8 cellular contexts compared by ENCODE assay signal in the genomic region with DNA sequence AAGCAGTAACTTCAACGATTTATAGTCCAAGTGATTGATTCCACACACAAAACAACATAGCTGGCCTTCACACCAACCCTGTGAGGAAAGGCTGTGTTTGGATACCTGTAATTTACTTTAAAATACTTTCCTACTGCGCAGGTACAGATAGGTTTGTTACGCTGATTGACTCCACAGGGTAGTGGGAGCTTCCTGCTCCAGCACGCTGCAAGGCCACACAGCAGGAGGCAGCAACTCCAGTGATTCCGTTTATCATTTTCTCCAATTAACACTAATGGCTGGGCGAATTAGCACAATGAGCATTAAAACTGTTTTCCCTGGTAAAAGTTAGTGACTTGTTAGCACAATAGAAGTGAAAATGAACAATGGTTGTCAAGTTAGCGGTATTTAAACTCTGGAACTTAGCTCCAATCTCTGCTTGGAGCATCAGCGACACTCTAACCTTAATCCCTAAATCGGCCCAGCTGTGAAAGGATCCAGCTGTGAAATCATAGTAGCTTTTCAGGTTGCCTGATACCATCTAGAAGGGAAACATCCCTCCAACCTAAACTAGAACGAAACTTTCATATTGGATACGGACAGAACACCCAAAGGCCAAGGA. TPM values are rescaled to one million over a fixed set of nuclear protein-coding genes. Genes with fewer than 3 reads are reported as not detected.
DNase-seq lines count a peak whose midpoint lies in the region; ATAC-seq and TF ChIP-seq lines count a peak whose summit lies in the region.

No MANE protein-coding gene starts in this region.

- H3K4me3 Mint-ChIP-seq in CD4-positive, alpha-beta memory T cell: peak overlapping the region; percentile 87 to 96 (median 92)

- no peak for ATAC-seq in HG03442 (IDR thresholded peaks at IDR 0.05; ENCODE audit: unreplicated experiment)
- no peak for ATAC-seq in HG03520 (IDR thresholded peaks at IDR 0.05; ENCODE audit: unreplicated experiment)

- peaks cover 6% of the 10 kb centered on the region for H3K36me3 ChIP-seq in CD4-positive, alpha-beta memory T cell (ENCODE audit: insufficient read depth, low read length)
- H3K36me3 ChIP-seq in muscle layer of duodenum (ENCODE audit: control insufficient read depth in 1 of 2, insufficient read depth in 2 of 2, low read length in 2 of 2): peaks cover 3 to 9% of the 10 kb centered on the region in 2 donors

- intact Hi-C loops in CD4-positive, alpha-beta memory T cell (cut with micrococcal nuclease): loop anchor here (5.0 to 10.0 kb wide), 6 partner anchors 144 to 1368 kb away; partner anchors contain the start of genes PRPF18 and RPP38

- no peaks in the 10 kb centered on the region for H3K9me3 ChIP-seq in CD4-positive, alpha-beta memory T cell (ENCODE audit: control insufficient read depth in 1 of 2, low read length in 2 of 2)
- no peaks in the 10 kb centered on the region for H3K9me3 ChIP-seq in muscle layer of duodenum (ENCODE audit: control insufficient read depth in 1 of 2, low read length in 2 of 2)

- peaks cover 48% of the 10 kb centered on the region for H3K4me1 ChIP-seq in CD4-positive, alpha-beta memory T cell (ENCODE audit: insufficient read depth, low read length)
- peaks cover 12 to 18% of the 10 kb centered on the region in 2 donors for H3K4me1 ChIP-seq in muscle layer of duodenum (ENCODE audit: control insufficient read depth in 1 of 2, insufficient read depth in 2 of 2, low read length in 2 of 2)

- H3K9me3 Mint-ChIP-seq in CD4-positive, alpha-beta memory T cell: no peaks in the 10 kb centered on the region

- peaks cover 33 to 69% (median 48%) of the 10 kb centered on the region in 4 donors for H3K4me1 Mint-ChIP-seq in CD4-positive, alpha-beta memory T cell

- H3K27ac ChIP-seq in CD4-positive, alpha-beta memory T cell (ENCODE audit: low read depth, low read length): peak overlapping the region; percentile 73
- peak overlapping the region; percentile 82 for H3K27ac ChIP-seq in muscle layer of duodenum (ENCODE audit: low read length)

- no peaks in the 10 kb centered on the region for H3K27me3 Mint-ChIP-seq in CD4-positive, alpha-beta memory T cell

- POLR2A ChIA-PET in CD4-positive, alpha-beta memory T cell (lab: Charles Lee; ENCODE audit: partially characterized antibody): interaction anchor here (0.7 to 2.7 kb wide), 9 partner anchors 9 to 384 kb away, joined by 3 to 17 read pairs (median 4); partner anchors contain the start of genes CDNF, HSPA14, MSANTD7 and RPP38

- peak overlapping the region; percentile 89 to 97 (median 96) for H3K27ac Mint-ChIP-seq in CD4-positive, alpha-beta memory T cell

- peak overlapping the region; percentile 92 to 99 for H3K4me3 ChIP-seq in CD4-positive, alpha-beta memory T cell (ENCODE audit: low read length in 2 of 2)
- H3K4me3 ChIP-seq in LNCaP clone FGC (ENCODE audit: low read depth, low read length) (peak overlapping the region; percentile 73), muscle layer of duodenum (ENCODE audit: low read depth in 1 of 2, low read length in 2 of 2) (peak overlapping the region; percentile 81 to 92)

- no peak for TF ChIP-seq CTCF in LNCaP clone FGC (IDR thresholded peaks at IDR 0.05; ENCODE audit: control insufficient read depth, extremely low read depth, insufficient read depth)

- peaks cover 6 to 21% of the 10 kb centered on the region in 2 donors for H3K36me3 Mint-ChIP-seq in CD4-positive, alpha-beta memory T cell

- no peaks in the 10 kb centered on the region for H3K27me3 ChIP-seq in CD4-positive, alpha-beta memory T cell (ENCODE audit: insufficient read depth, low read length)
- H3K27me3 ChIP-seq in muscle layer of duodenum (ENCODE audit: low read depth, low read length): no peaks in the 10 kb centered on the region

- CTCF ChIA-PET in CD4-positive, alpha-beta memory T cell (lab: Charles Lee; ENCODE audit: partially characterized antibody): interaction anchor here (0.8 to 3.2 kb wide), 8 partner anchors 9 to 413 kb away, joined by 3 to 17 read pairs (median 4); partner anchors contain the start of genes CDNF and SUV39H2

- peak in 2 of 5 donors; percentile 4 to 18 for DNase-seq in CD4-positive, alpha-beta memory T cell
- DNase-seq in LNCaP clone FGC (ENCODE audit: low read depth) (no peak), epidermal melanocyte (ENCODE audit: insufficient read length, low spot score) (no peak)
- peak; percentile 11 for DNase-seq in central memory CD4-positive, alpha-beta T cell
- DNase-seq in effector CD4-positive, alpha-beta T cell: no peak

RNA-seq across cellular contexts. Expression of gene DCLRE1C, which starts 0.9 kb away (rescaled TPM):
- 10 to 100 TPM; 31.2 to 34.9 TPM for total RNA-seq in CD4-positive, alpha-beta memory T cell
- polyA plus RNA-seq in CD4-positive, alpha-beta memory T cell: 10 to 100 TPM; 12.3 to 24.5 TPM

RNA-seq across cellular contexts. Expression of gene MEIG1, which starts 6.2 kb away (rescaled TPM):
- total RNA-seq in CD4-positive, alpha-beta memory T cell: not detected
- under 1 TPM; 0.62 to 0.99 TPM for polyA plus RNA-seq in CD4-positive, alpha-beta memory T cell
